ENCODE assay signal across 27 cellular contexts in the genomic region with DNA sequence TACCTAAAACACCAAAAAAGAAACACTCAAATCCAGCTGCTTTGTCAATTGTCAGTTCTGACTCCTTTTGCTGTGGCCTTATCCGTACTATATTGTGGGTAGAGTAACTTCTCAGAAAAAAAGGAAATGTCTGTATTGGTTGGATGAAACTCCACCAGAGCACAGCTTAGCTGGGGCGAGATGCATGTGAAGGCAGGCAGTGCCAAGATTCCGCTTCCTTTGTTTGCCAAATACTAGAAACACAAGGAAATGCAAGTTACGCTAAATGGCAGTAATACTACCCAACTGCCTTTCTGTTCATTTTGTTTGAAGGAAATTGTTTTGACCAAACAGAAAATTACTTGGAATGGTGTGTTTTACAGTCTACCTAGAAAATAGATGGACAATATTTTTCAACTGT. TPM values are rescaled to one million over a fixed set of nuclear protein-coding genes. Genes with fewer than 3 reads are reported as not detected.
A peak's percentile ranks its signal among the peaks of the same experiment; 100 is the strongest.
DNase-seq lines count a peak whose midpoint lies in the region; TF ChIP-seq lines count a peak whose summit lies in the region.
"Had no signal": no experiment of that assay in that cellular context is flagged by ENCODE, and none has a peak within 500 bp of the region (broad histone marks: within the 10 kb centered on the region; RNA-seq: fewer than 3 reads in every experiment).

No MANE protein-coding gene starts in this region.

- H2BK5ac ChIP-seq in mesenchymal stem cell (ENCODE audit: low read depth, low read length, poor library complexity, severe bottlenecking), result no peak overlapping the region

- peaks cover 14% of the 10 kb centered on the region for H3K79me1 ChIP-seq in mesenchymal stem cell (replicated peaks; ENCODE audit: low read length, poor library complexity, severe bottlenecking)

- H3K4me1 ChIP-seq in mesenchymal stem cell (ENCODE audit: control insufficient read depth, insufficient read depth, low read depth, low read length) (peaks cover 19% of the 10 kb centered on the region), subcutaneous abdominal adipose tissue (ENCODE audit: control insufficient read depth in 5 of 5, insufficient read depth in 5 of 5, low read length in 5 of 5) (peaks cover 4 to 57% (median 44%) of the 10 kb centered on the region in 5 donors)
- H3K4me1 ChIP-seq: A549 had no signal

- H3K4me3 ChIP-seq in mesenchymal stem cell (ENCODE audit: insufficient read depth in 1 of 2, low read depth in 1 of 2, low read length in 2 of 2) (no peak overlapping the region), subcutaneous abdominal adipose tissue (ENCODE audit: low read depth in 1 of 5, low read length in 5 of 5) (no peak overlapping the region)
- H3K4me3 ChIP-seq: A549, HAP-1, SJCRH30 had no signal

- no peak overlapping the region for H2BK12ac ChIP-seq in mesenchymal stem cell (ENCODE audit: low read length in 2 of 2)

- no peaks in the 10 kb centered on the region for H3K9me3 ChIP-seq in mesenchymal stem cell (ENCODE audit: control insufficient read depth, low read length)
- H3K9me3 ChIP-seq in subcutaneous abdominal adipose tissue (ENCODE audit: control insufficient read depth in 5 of 5, low read length in 5 of 5), result no peaks in the 10 kb centered on the region
- H3K9me3 ChIP-seq: A549, HAP-1, SJCRH30 had no signal

- H2AK5ac ChIP-seq in mesenchymal stem cell (ENCODE audit: low read length, severe bottlenecking), result no peak overlapping the region

- H4K8ac ChIP-seq in mesenchymal stem cell (ENCODE audit: low read length), result no peak overlapping the region

- no peak overlapping the region for H3K4me2 ChIP-seq in mesenchymal stem cell (ENCODE audit: low read length, poor library complexity, severe bottlenecking)
- H3K4me2 ChIP-seq: A549, KMS-11 had no signal

- H3K18ac ChIP-seq in mesenchymal stem cell (ENCODE audit: low read depth in 1 of 2, low read length in 2 of 2), result no peak overlapping the region

- H3K23ac ChIP-seq in mesenchymal stem cell (ENCODE audit: low read length in 2 of 2), result no peak overlapping the region

- 97% methylated on average over 3 of the region's 4 CpGs for WGBS in mesenchymal stem cell

- no peak overlapping the region for H2AFZ ChIP-seq in mesenchymal stem cell (ENCODE audit: low read depth, low read length)

- H2BK15ac ChIP-seq in mesenchymal stem cell (ENCODE audit: low read depth, poor library complexity, severe bottlenecking), result no peak overlapping the region

- no peak for TF ChIP-seq POLR2A in erythroblast (IDR thresholded peaks at IDR 0.05; ENCODE audit: low read length)

- H3K14ac ChIP-seq in mesenchymal stem cell (ENCODE audit: low read length in 2 of 2), result no peak overlapping the region

- H3K9ac ChIP-seq in mesenchymal stem cell (ENCODE audit: low read length) (peak overlapping the region; percentile 0), subcutaneous abdominal adipose tissue (ENCODE audit: low read length in 5 of 5) (no peak overlapping the region)
- H3K9ac ChIP-seq: KMS-11 had no signal

- no peak overlapping the region for H3K4ac ChIP-seq in mesenchymal stem cell (ENCODE audit: low read depth in 1 of 2, low read length in 2 of 2)

- H3K27ac ChIP-seq in C4-2B (peak overlapping the region; percentile 19; the same call in 1 of the 2 replicates), VCaP (peak overlapping the region; percentile 22; the same call in 1 of the 2 replicates), mesenchymal stem cell (ENCODE audit: low read length, poor library complexity, severe bottlenecking) (no peak overlapping the region), subcutaneous abdominal adipose tissue (ENCODE audit: low read depth, low read length) (peak overlapping the region; percentile 35)
- H3K27ac ChIP-seq: A549, KMS-11, SJCRH30 had no signal

- DNase-seq in mesenchymal stem cell (no peak), GF-D8 (lab: John Stamatoyannopoulos, UW) (no peak), kidney glomerular epithelial cell (lab: John Stamatoyannopoulos, UW) (no peak), erythroblast (lab: John Stamatoyannopoulos, UW) (no peak)
- DNase-seq: AML-193; CD8-positive, alpha-beta memory T cell; DMS 273 treated with DMSO at 0.1 percent for 48 hours; DND-41; GOT3; NCI-H1048; NCI-H1417; NCI-H1694; NCI-H2081 treated with DMSO at 0.1 percent for 48 hours; NCI-H2171; NCI-H524 treated with DMSO at 0.1 percent for 48 hours; NCI-H774; NK-92 treated with Interleukin-12 subunit alpha and Interleukin-12 subunit beta, amount 100 ng/mL, for 24 hours; PC-3; SJCRH30 had no signal

- H4K91ac ChIP-seq in mesenchymal stem cell (ENCODE audit: low read length), result no peak overlapping the region

- TF ChIP-seq CTCF in C4-2B (conservative IDR thresholded peaks at IDR 0.05) (no peak), VCaP (conservative IDR thresholded peaks at IDR 0.05) (no peak)

- H3K27me3 ChIP-seq in mesenchymal stem cell (ENCODE audit: control insufficient read depth in 1 of 2, insufficient read depth in 1 of 2, low read length in 2 of 2) (no peaks in the 10 kb centered on the region), subcutaneous abdominal adipose tissue (ENCODE audit: control insufficient read depth in 5 of 5, insufficient read depth in 4 of 5, low read length in 5 of 5) (no peaks in the 10 kb centered on the region)

- no peak overlapping the region for H2BK120ac ChIP-seq in mesenchymal stem cell (ENCODE audit: low read depth, low read length)

- H3K36me3 ChIP-seq in mesenchymal stem cell (ENCODE audit: control insufficient read depth in 1 of 2, insufficient read depth in 2 of 2, low read depth in 1 of 2, low read length in 2 of 2), result peaks cover 26 to 54% of the 10 kb centered on the region in 2 experiments
- H3K36me3 ChIP-seq in subcutaneous abdominal adipose tissue (ENCODE audit: control insufficient read depth in 5 of 5, insufficient read depth in 5 of 5, low read length in 5 of 5), result peaks cover 9 to 64% (median 55%) of the 10 kb centered on the region in 5 donors
- H3K36me3 ChIP-seq: SJCRH30 had no signal

RNA-seq across cellular contexts. Expression of a gene that starts 10.0 kb away (rescaled TPM):
- polyA plus RNA-seq in mesenchymal stem cell (2013, experiment 1 of 2), result 7.2 TPM
- polyA plus RNA-seq in mesenchymal stem cell (2013, experiment 2 of 2), result 7.1 TPM

RNA-seq across cellular contexts. Expression of a gene that starts 26.9 kb away (rescaled TPM):
- 0.22 TPM for polyA plus RNA-seq in mesenchymal stem cell (2013, experiment 1 of 2)
- polyA plus RNA-seq in mesenchymal stem cell (2013, experiment 2 of 2), result 0.34 TPM
- polyA plus RNA-seq: CD14-positive monocyte, IgD-negative memory B cell had no signal
